ENCODE assay signal across 1 cellular context in the genomic region with DNA sequence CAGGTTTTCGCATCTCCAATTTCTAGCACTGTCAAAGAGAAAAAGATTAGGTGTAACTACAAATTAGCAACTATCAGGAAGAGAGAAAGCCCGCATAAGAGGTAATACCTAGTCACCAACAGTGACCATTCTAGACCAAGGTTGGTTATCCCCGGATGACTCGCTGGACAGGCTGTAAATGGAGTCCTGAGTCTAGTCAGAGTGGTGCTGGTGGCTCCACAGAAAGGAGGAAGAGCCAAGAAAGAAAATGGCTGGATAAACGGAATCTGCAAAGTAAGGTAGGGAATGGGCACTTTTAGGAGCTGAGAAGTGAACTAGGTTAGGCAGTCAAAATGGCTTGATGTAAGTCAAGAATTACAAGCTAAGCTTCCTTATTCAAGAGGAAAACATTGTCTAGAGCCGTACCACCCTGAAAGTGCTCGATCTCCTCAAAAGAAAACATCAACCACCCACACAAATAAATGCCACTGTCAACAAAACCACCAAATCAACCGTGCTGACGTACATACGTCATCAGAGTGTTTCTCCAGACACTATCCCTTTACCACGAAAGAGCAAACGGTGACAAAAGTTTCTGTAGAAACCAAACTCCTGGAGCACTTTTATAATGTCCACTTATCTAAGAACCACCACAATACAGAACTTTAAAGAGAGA.
TF ChIP-seq lines count a peak whose summit lies in the region.

No MANE protein-coding gene starts in this region.

TF ChIP-seq in GM12878, 131 proteins besides CTCF, POLR2A, EP300 and RAD21:
- TF ChIP-seq IKZF1 (conservative IDR thresholded peaks at IDR 0.05) = 0 out of 2 replicates have a peak, but pooled peaks have one; percentile 18
- no peak for TF ChIP-seq FOXM1 (IDR thresholded peaks at IDR 0.05; ENCODE audit: low read depth, low read length)
- 0 out of 2 replicates have a peak, but pooled peaks have one; percentile 7 for TF ChIP-seq JUNB (IDR thresholded peaks at IDR 0.05)
- no peak for TF ChIP-seq MEF2B (IDR thresholded peaks at IDR 0.05; ENCODE audit: partially characterized antibody, poor library complexity, severe bottlenecking)
- no peak for TF ChIP-seq ZBED1 (IDR thresholded peaks at IDR 0.05; ENCODE audit: borderline replicate concordance)
- TF ChIP-seq CREB1 (IDR thresholded peaks at IDR 0.05; ENCODE audit: low read depth) = no peak
- TF ChIP-seq ATF7 (IDR thresholded peaks at IDR 0.05; ENCODE audit: low read depth) = peak; percentile 65; the same call in 1 of the 2 replicates
- 0 out of 2 replicates have a peak, but pooled peaks have one; percentile 29 for TF ChIP-seq YY1 (IDR thresholded peaks at IDR 0.05; ENCODE audit: low read depth, low read length)
- no peak for TF ChIP-seq RCOR1 (conservative IDR thresholded peaks at IDR 0.05; ENCODE audit: low read depth, low read length)
- TF ChIP-seq ATF3 (IDR thresholded peaks at IDR 0.05; ENCODE audit: borderline replicate concordance, extremely low read depth, low read depth, low read length) = no peak
- no peak for TF ChIP-seq USF2 (IDR thresholded peaks at IDR 0.05; ENCODE audit: borderline replicate concordance, low read depth, low read length)
- no peak for TF ChIP-seq E2F8 (IDR thresholded peaks at IDR 0.05; ENCODE audit: low read depth, partially characterized antibody)
- TF ChIP-seq, protein P1, sequence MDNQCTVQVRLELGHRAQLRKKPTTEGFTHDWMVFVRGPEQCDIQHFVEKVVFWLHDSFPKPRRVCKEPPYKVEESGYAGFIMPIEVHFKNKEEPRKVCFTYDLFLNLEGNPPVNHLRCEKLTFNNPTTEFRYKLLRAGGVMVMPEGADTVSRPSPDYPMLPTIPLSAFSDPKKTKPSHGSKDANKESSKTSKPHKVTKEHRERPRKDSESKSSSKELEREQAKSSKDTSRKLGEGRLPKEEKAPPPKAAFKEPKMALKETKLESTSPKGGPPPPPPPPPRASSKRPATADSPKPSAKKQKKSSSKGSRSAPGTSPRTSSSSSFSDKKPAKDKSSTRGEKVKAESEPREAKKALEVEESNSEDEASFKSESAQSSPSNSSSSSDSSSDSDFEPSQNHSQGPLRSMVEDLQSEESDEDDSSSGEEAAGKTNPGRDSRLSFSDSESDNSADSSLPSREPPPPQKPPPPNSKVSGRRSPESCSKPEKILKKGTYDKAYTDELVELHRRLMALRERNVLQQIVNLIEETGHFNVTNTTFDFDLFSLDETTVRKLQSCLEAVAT (IDR thresholded peaks at IDR 0.05) = no peak; the same call in 1 of the 2 replicates
- no peak for TF ChIP-seq PML (IDR thresholded peaks at IDR 0.05; ENCODE audit: low read length)
- TF ChIP-seq NFIC (IDR thresholded peaks at IDR 0.05; ENCODE audit: low read depth, low read length) = 0 out of 2 replicates have a peak, but pooled peaks have one; percentile 7
- TF ChIP-seq NBN (IDR thresholded peaks at IDR 0.05) = no peak
- TF ChIP-seq RUNX3 (IDR thresholded peaks at IDR 0.05; ENCODE audit: low read length) = peak; percentile 24; the same call in 1 of the 2 replicates
- TF ChIP-seq, protein P2, sequence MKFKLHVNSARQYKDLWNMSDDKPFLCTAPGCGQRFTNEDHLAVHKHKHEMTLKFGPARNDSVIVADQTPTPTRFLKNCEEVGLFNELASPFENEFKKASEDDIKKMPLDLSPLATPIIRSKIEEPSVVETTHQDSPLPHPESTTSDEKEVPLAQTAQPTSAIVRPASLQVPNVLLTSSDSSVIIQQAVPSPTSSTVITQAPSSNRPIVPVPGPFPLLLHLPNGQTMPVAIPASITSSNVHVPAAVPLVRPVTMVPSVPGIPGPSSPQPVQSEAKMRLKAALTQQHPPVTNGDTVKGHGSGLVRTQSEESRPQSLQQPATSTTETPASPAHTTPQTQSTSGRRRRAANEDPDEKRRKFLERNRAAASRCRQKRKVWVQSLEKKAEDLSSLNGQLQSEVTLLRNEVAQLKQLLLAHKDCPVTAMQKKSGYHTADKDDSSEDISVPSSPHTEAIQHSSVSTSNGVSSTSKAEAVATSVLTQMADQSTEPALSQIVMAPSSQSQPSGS (IDR thresholded peaks at IDR 0.05; ENCODE audit: low read length) = 0 out of 2 replicates have a peak, but pooled peaks have one; percentile 14
- peak in 1 of 2 experiments; percentile 16; a peak in 2 of 4 replicates for TF ChIP-seq IKZF2 (IDR thresholded peaks at IDR 0.05)
- TF ChIP-seq SMARCA5 (IDR thresholded peaks at IDR 0.05) = no peak
- TF ChIP-seq, protein P3, sequence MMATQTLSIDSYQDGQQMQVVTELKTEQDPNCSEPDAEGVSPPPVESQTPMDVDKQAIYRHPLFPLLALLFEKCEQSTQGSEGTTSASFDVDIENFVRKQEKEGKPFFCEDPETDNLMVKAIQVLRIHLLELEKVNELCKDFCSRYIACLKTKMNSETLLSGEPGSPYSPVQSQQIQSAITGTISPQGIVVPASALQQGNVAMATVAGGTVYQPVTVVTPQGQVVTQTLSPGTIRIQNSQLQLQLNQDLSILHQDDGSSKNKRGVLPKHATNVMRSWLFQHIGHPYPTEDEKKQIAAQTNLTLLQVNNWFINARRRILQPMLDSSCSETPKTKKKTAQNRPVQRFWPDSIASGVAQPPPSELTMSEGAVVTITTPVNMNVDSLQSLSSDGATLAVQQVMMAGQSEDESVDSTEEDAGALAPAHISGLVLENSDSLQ (IDR thresholded peaks at IDR 0.05) = peak; percentile 54
